9 cellular contexts compared by ENCODE assay signal in genomic region chr14:70796551-70796950, GRCh38. TPM values are rescaled to one million over a fixed set of nuclear protein-coding genes. Genes with fewer than 3 reads are reported as not detected.
"Had no signal": no experiment of that assay in that cellular context is flagged by ENCODE, and none has a peak within 500 bp of the region (broad histone marks: within the 10 kb centered on the region; RNA-seq: fewer than 3 reads in every experiment).

No MANE protein-coding gene starts in this region.

- H3K4me1 ChIP-seq: HAP-1 had no signal

- H3K4me3 ChIP-seq: GM23248, HAP-1 had no signal

- H3K9ac ChIP-seq: GM23248, KMS-11 had no signal

- H2AFZ ChIP-seq: GM23248 had no signal

- H3K4me2 ChIP-seq: KMS-11 had no signal

- DNase-seq: GM23248, GOT3, H7, HFFc6, KBM-7 had no signal

- H3K9me3 ChIP-seq: HAP-1 had no signal

- H3K27ac ChIP-seq: GM23248, HL-60, KMS-11 had no signal

- ATAC-seq: HCT116 had no signal

RNA-seq across cellular contexts. Expression of gene MAP3K9, which starts 12.8 kb away (rescaled TPM):
- total RNA-seq: GM23248 had no signal
